22 cellular contexts compared by ENCODE assay signal in the genomic region with DNA sequence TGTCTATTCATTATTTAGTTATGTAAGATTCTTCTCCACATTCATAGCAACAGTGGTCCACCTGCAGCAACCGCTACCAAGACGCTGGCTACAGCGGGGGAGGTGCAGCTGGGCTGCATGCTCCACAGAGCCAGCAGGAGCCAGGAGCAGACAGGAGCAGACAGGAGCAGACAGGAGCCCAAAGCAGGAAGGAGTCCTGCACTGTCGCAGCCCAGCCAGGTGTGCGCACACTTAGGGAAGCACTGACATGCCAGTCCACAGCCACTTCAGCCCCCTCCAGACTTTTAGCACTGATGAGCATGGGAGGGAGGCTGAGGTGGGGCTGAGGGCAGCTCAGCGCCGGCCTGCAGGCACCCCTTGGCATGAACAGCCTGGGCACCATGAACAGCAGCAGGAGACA. TPM values are rescaled to one million over a fixed set of nuclear protein-coding genes. Genes with fewer than 3 reads are reported as not detected.
DNase-seq lines count a peak whose midpoint lies in the region; ATAC-seq, FAIRE-seq and TF ChIP-seq lines count a peak whose summit lies in the region.
"Had no signal": no experiment of that assay in that cellular context is flagged by ENCODE, and none has a peak within 500 bp of the region (broad histone marks: within the 10 kb centered on the region; RNA-seq: fewer than 3 reads in every experiment).

No MANE protein-coding gene starts in this region.

- 0 out of 5 replicates have a peak, but pooled peaks cover 0 to 1% of the 10 kb centered on the region in 2 experiments for H3K36me3 ChIP-seq in HepG2 (replicated peaks in 1 of 2; ENCODE audit: control insufficient read depth in 1 of 2, insufficient read depth in 2 of 2, low read length in 2 of 2)

- no peak overlapping the region for H3K4me2 ChIP-seq in HepG2 (ENCODE audit: low read depth, low read length)
- H3K4me2 ChIP-seq: SK-N-SH had no signal

- no peak for TF ChIP-seq CTCF in foreskin keratinocyte (conservative IDR thresholded peaks at IDR 0.05)
- TF ChIP-seq CTCF in HepG2 (CRISPR knock-in tag; IDR thresholded peaks at IDR 0.05) = no peak

- intact Hi-C loops in HepG2 (cut with micrococcal nuclease; ENCODE audit: unreplicated experiment) = no loop called here

- H2AFZ ChIP-seq in HepG2 (ENCODE audit: low read length) = no peak overlapping the region

- H3K27ac ChIP-seq in foreskin keratinocyte (no peak overlapping the region), HepG2 (ENCODE audit: extremely low read length, insufficient read depth, low read length) (no peak overlapping the region)
- H3K27ac ChIP-seq: HL-60 had no signal

- CTCF ChIA-PET in HepG2 (lab: Yijun Ruan, JAX; ENCODE audit: low intra/inter-chr PET ratio, low total read pairs) = no interaction called here

- 84% methylated on average over 7 of the region's 7 CpGs for WGBS in HepG2 (ENCODE audit: low lambda C conversion rate)

- no peaks in the 10 kb centered on the region for H3K27me3 ChIP-seq in foreskin keratinocyte
- H3K27me3 ChIP-seq in HepG2 (ENCODE audit: control insufficient read depth in 1 of 2, insufficient read depth in 2 of 2, low read length in 2 of 2) = no peaks in the 10 kb centered on the region

- in situ Hi-C loops in HepG2 (cut with HindIII; ENCODE audit: extremely low pct_ligation_motif_present, low pct_unique_long_range_greater_than_20kb) = no loop called here

- no peak overlapping the region for H3K9ac ChIP-seq in HepG2 (ENCODE audit: insufficient read depth, low read depth, low read length)
- H3K9ac ChIP-seq: SK-N-SH had no signal

- ATAC-seq in foreskin keratinocyte (peak; percentile 19), HepG2 (peak; percentile 64), GM19397 (IDR thresholded peaks at IDR 0.05; ENCODE audit: unreplicated experiment) (no peak), HG03432 (IDR thresholded peaks at IDR 0.05; ENCODE audit: unreplicated experiment) (no peak), GM21367 (IDR thresholded peaks at IDR 0.05; ENCODE audit: unreplicated experiment) (no peak)
- ATAC-seq: PC-3 had no signal

- no peak for TF ChIP-seq RAD21 in HepG2 (CRISPR knock-in tag; IDR thresholded peaks at IDR 0.05)

- no peak overlapping the region for H3K4me3 ChIP-seq in HepG2 (replicated peaks in 1 of 3; ENCODE audit: insufficient read depth in 1 of 3, low read depth in 2 of 3, low read length in 3 of 3)

- TF ChIP-seq POLR2A in HepG2 (IDR thresholded peaks at IDR 0.05; ENCODE audit: insufficient read depth in 1 of 2, low read depth in 2 of 2, low read length in 2 of 2) = no peak

- H3K79me2 ChIP-seq in HepG2 (ENCODE audit: insufficient read depth, low read length) = peaks cover under 1% of the 10 kb centered on the region

- peaks cover 4% of the 10 kb centered on the region for H3K4me1 ChIP-seq in foreskin keratinocyte
- H3K4me1 ChIP-seq in HepG2 (ENCODE audit: insufficient read depth, low read length) = peaks cover 8% of the 10 kb centered on the region

- DNase-seq in NCI-H510A (lab: John Stamatoyannopoulos, UW) (peak; percentile 75), foreskin keratinocyte (no peak), HepG2 (ENCODE audit: low spot score) (no peak), activated T-cell treated with anti-CD3 and anti-CD28 coated beads for 4 hours (no peak)
- DNase-seq: DMS153; DND-41; H9; NCI-H1048; NCI-H1417; NCI-H1694; NCI-H2081 treated with DMSO at 0.1 percent for 48 hours; NCI-H526; NCI-H82; NK-92 treated with Interleukin-12 subunit alpha and Interleukin-12 subunit beta, amount 100 ng/mL, for 24 hours; PC-3; SK-N-SH; SW 1271 had no signal

- POLR2A ChIA-PET in HepG2 (lab: Yijun Ruan, JAX) = no interaction called here

- BruUV-seq in HepG2 (replicated peaks; lab: Mats Ljungman, UMichigan) = no TSS peak

- H4K20me1 ChIP-seq in HepG2 (ENCODE audit: insufficient read depth, low read length) = no peaks in the 10 kb centered on the region

- no peak for FAIRE-seq in HepG2 (lab: Jason Lieb, UNC)
- FAIRE-seq: GM12892 had no signal

- no peaks in the 10 kb centered on the region for H3K9me3 ChIP-seq in HepG2 (ENCODE audit: low read length)
- H3K9me3 ChIP-seq: SK-N-SH had no signal

- TF ChIP-seq EP300 in HepG2 (IDR thresholded peaks at IDR 0.05; ENCODE audit: low read depth in 2 of 2, low read length in 2 of 2) = no peak
- TF ChIP-seq EP300 in HepG2 (CRISPR knock-in tag; IDR thresholded peaks at IDR 0.05; ENCODE audit: borderline replicate concordance) = no peak

TF ChIP-seq in HepG2, 621 proteins besides CTCF, POLR2A, EP300 and RAD21 (continues in another document):
- 0 out of 2 replicates have a peak, but pooled peaks have one; percentile 25 for TF ChIP-seq ZNF292 (CRISPR knock-in tag; IDR thresholded peaks at IDR 0.05; ENCODE audit: borderline replicate concordance, low read depth)
- 0 out of 2 replicates have a peak, but pooled peaks have one; percentile 35 for TF ChIP-seq RFXAP (CRISPR knock-in tag; IDR thresholded peaks at IDR 0.05; ENCODE audit: borderline replicate concordance)
- peak; percentile 97 for TF ChIP-seq ZBTB33 (CRISPR knock-in tag; IDR thresholded peaks at IDR 0.05)
- TF ChIP-seq, protein P1, sequence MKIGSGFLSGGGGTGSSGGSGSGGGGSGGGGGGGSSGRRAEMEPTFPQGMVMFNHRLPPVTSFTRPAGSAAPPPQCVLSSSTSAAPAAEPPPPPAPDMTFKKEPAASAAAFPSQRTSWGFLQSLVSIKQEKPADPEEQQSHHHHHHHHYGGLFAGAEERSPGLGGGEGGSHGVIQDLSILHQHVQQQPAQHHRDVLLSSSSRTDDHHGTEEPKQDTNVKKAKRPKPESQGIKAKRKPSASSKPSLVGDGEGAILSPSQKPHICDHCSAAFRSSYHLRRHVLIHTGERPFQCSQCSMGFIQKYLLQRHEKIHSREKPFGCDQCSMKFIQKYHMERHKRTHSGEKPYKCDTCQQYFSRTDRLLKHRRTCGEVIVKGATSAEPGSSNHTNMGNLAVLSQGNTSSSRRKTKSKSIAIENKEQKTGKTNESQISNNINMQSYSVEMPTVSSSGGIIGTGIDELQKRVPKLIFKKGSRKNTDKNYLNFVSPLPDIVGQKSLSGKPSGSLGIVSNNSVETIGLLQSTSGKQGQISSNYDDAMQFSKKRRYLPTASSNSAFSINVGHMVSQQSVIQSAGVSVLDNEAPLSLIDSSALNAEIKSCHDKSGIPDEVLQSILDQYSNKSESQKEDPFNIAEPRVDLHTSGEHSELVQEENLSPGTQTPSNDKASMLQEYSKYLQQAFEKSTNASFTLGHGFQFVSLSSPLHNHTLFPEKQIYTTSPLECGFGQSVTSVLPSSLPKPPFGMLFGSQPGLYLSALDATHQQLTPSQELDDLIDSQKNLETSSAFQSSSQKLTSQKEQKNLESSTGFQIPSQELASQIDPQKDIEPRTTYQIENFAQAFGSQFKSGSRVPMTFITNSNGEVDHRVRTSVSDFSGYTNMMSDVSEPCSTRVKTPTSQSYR (CRISPR knock-in tag; IDR thresholded peaks at IDR 0.05; ENCODE audit: borderline replicate concordance) = peak; percentile 92
- no peak for TF ChIP-seq ZMYM3 (CRISPR knock-in tag; IDR thresholded peaks at IDR 0.05)
- no peak for TF ChIP-seq HIVEP1 (CRISPR knock-in tag; IDR thresholded peaks at IDR 0.05)
- no peak for TF ChIP-seq ZNF547 (CRISPR knock-in tag; IDR thresholded peaks at IDR 0.05)

RNA-seq across cellular contexts. Expression of gene KIF16B, which starts 19.6 kb away (rescaled TPM):
- total RNA-seq in foreskin keratinocyte (13.2 and 14.4 TPM in 2 replicates), HepG2 (2016; rRNA removed; fragmentation: Illumina TruSeq; extraction: Trizol) (18.0 and 23.3 TPM in 2 replicates)
- polyA plus RNA-seq in foreskin keratinocyte (3.3 and 3.5 TPM in 2 replicates), HepG2 (2011; rRNA removed) (6.2 and 6.9 TPM in 2 replicates)
- total RNA-seq in HepG2 (2016; cell fraction: cytosol; rRNA removed; fragmentation: Illumina TruSeq; extraction: Trizol; ENCODE audit: low read depth) = 9.2 and 11.4 TPM in 2 replicates
- 17.5 and 21.2 TPM in 2 replicates for total RNA-seq in HepG2 (2016; cell fraction: insoluble cytoplasmic fraction; rRNA removed; fragmentation: Illumina TruSeq; extraction: Trizol)
- total RNA-seq in HepG2 (2016; cell fraction: membrane; rRNA removed; fragmentation: Illumina TruSeq; extraction: Trizol) = 11.3 and 16.2 TPM in 2 replicates
- 24.2 TPM in 2 replicates for total RNA-seq in HepG2 (2016; cell fraction: nucleus; rRNA removed; fragmentation: Illumina TruSeq; extraction: Trizol)
- polyA plus RNA-seq in HepG2 (2011; cell fraction: cytosol; rRNA removed) = 5.1 and 7.1 TPM in 2 replicates
- 7.2 and 8.6 TPM in 2 replicates for polyA plus RNA-seq in HepG2 (2011; cell fraction: nucleus; rRNA removed)
- polyA plus RNA-seq in HepG2 (2012) = 6.4 and 7.5 TPM in 2 replicates
- polyA plus RNA-seq in HepG2 (2016; cell fraction: cytosol; fragmentation: Illumina TruSeq; extraction: Trizol; ENCODE audit: low read depth) = 0.37 and 0.47 TPM in 2 replicates
- 19.2 and 19.4 TPM in 2 replicates for polyA plus RNA-seq in HepG2 (2016; cell fraction: insoluble cytoplasmic fraction; fragmentation: Illumina TruSeq; extraction: Trizol; ENCODE audit: low read depth)
- 1.4 TPM in 2 replicates for polyA plus RNA-seq in HepG2 (2016; cell fraction: membrane; fragmentation: Illumina TruSeq; extraction: Trizol; ENCODE audit: low read depth)
- 11.5 and 13.4 TPM in 2 replicates for polyA plus RNA-seq in HepG2 (2016; cell fraction: nucleus; fragmentation: Illumina TruSeq; extraction: Trizol; ENCODE audit: insufficient read depth, low read depth)
- 2.9 and 11.2 TPM in 2 replicates for polyA minus RNA-seq in HepG2 (2011; rRNA and poly(A)+ RNA removed; ENCODE audit: low replicate concordance)
- 8.8 and 11.3 TPM in 2 replicates for polyA minus RNA-seq in HepG2 (2011; cell fraction: cytosol; rRNA and poly(A)+ RNA removed)
- 33.9 and 35.4 TPM in 2 replicates for polyA minus RNA-seq in HepG2 (2011; cell fraction: nucleus; rRNA and poly(A)+ RNA removed)

Comparison
In these comparisons a context has a peak if more than half of its experiments do, and no peak if none do; other contexts are left out.
1. ATAC-seq: peak in foreskin keratinocyte (single experiment) and HepG2 (single experiment); none in GM19397 (single experiment), HG03432 (single experiment) and GM21367 (single experiment).